Comparison of ENCODE assay signal across 9 cellular contexts in the genomic region with DNA sequence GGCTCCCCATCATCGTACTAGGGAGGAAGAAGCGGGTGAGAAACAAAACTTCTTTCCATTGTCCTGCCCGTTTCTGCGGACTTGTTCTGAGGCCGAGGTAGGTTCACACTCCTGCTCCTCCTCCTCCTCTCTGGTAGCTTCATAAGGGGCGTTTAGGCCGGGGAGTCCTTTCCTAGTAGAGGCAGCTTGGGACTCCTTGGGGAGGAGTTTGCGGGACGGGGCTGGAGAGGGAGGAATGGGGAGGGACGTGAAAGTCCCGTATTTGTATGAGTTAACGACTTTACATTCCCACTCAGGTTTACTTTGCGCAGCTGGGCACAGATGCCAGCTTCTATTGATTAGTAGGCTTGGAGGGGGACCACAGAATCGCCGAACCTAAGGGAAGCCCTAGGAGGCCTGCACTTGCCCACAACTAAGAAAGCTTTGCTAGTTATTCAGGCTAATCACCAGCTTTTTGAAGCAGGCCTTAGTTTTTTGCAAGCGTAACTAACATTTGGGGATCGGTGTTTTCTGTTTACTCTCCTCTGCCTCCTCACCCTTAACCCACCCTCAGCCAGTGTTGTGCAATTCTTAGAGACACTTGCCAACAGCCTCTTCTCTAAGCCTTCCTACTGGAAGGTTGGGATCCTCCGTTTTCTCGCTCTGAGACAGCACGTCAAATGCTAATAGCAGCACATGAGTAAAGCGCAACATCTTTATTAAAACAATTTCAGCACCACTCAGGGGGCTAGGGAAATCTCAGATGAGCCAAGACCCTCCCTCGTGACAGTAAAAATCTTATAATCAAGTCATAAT. TPM values are rescaled to one million over a fixed set of nuclear protein-coding genes. Genes with fewer than 3 reads are reported as not detected.
DNase-seq lines count a peak whose midpoint lies in the region; ATAC-seq and TF ChIP-seq lines count a peak whose summit lies in the region.
"Had no signal": no experiment of that assay in that cellular context is flagged by ENCODE, and none has a peak within 500 bp of the region (broad histone marks: within the 10 kb centered on the region; RNA-seq: fewer than 3 reads in every experiment).

No MANE protein-coding gene starts in this region.

- DNase-seq in Karpas-422 (no peak), choroid plexus epithelial cell (ENCODE audit: low read depth) (peak; percentile 52), mesenchymal stem cell (peak; percentile 70), aorta (peak in 1 of 2 donors; percentile 66), NAMALWA (ENCODE audit: low spot score) (no peak)
- no peak for DNase-seq in activated naive CD4-positive, alpha-beta T cell treated with Interleukin-2 at 50 U/mL for 16 hours
- DNase-seq in CD4-positive, alpha-beta T cell, result no peak

- no peak overlapping the region for H3K23ac ChIP-seq in mesenchymal stem cell (ENCODE audit: low read length in 2 of 2)

- peaks cover 4% of the 10 kb centered on the region for H3K36me3 Mint-ChIP-seq in CD4-positive, alpha-beta T cell (ENCODE audit: low read depth)
- H3K36me3 Mint-ChIP-seq: IgD-negative memory B cell had no signal

- H2AFZ ChIP-seq in Karpas-422 (ENCODE audit: low read length) (peak overlapping the region; percentile 76), mesenchymal stem cell (ENCODE audit: low read depth, low read length) (peak overlapping the region; percentile 54)

- no peak for TF ChIP-seq CTCF in choroid plexus epithelial cell (conservative IDR thresholded peaks at IDR 0.05; ENCODE audit: low read depth, low read length)
- no peak for TF ChIP-seq CTCF in CD4-positive, alpha-beta T cell (IDR thresholded peaks at IDR 0.05)

- no peaks in the 10 kb centered on the region for H3K9me3 Mint-ChIP-seq in CD4-positive, alpha-beta T cell
- H3K9me3 Mint-ChIP-seq: IgD-negative memory B cell had no signal

- H3K27me3 Mint-ChIP-seq in CD4-positive, alpha-beta T cell, result peaks cover 7% of the 10 kb centered on the region
- H3K27me3 Mint-ChIP-seq: IgD-negative memory B cell had no signal

- H2BK5ac ChIP-seq in mesenchymal stem cell (ENCODE audit: low read depth, low read length, poor library complexity, severe bottlenecking), result no peak overlapping the region

- H4K8ac ChIP-seq in mesenchymal stem cell (ENCODE audit: low read length), result peak overlapping the region; percentile 62

- ATAC-seq in aorta (ENCODE audit: low FRiP score), result no peak
- ATAC-seq in CD4-positive, alpha-beta T cell (ENCODE audit: poor library complexity), result no peak

- H3K4me3 Mint-ChIP-seq in CD4-positive, alpha-beta T cell, result no peak overlapping the region

- WGBS in mesenchymal stem cell, result 15% methylated on average over 16 of the region's 22 CpGs
- 5 to 6% methylated on average over 22 of the region's 22 CpGs for WGBS in aorta, 2 donors

- H3K4me2 ChIP-seq in BLaER1 treated with 17β-estradiol and CSF1 and Interleukin-3, amounts not matched to agents 10 nM and 100 nM, result peak overlapping the region; percentile 87 to 99 (median 95)
- H3K4me2 ChIP-seq in Karpas-422 (ENCODE audit: low read depth, low read length, poor library complexity, severe bottlenecking), result peak overlapping the region; percentile 93
- H3K4me2 ChIP-seq in mesenchymal stem cell (ENCODE audit: low read length, poor library complexity, severe bottlenecking), result peak overlapping the region; percentile 83

- H3K9me3 ChIP-seq in BLaER1 treated with 17β-estradiol and CSF1 and Interleukin-3, amounts not matched to agents 10 nM and 100 nM (replicated peaks in 1 of 11), result no peaks in the 10 kb centered on the region
- H3K9me3 ChIP-seq in Karpas-422 (ENCODE audit: low read length), result no peaks in the 10 kb centered on the region
- H3K9me3 ChIP-seq in mesenchymal stem cell (ENCODE audit: control insufficient read depth, low read length), result no peaks in the 10 kb centered on the region
- no peaks in the 10 kb centered on the region for H3K9me3 ChIP-seq in aorta (ENCODE audit: control insufficient read depth, low read length)
- H3K9me3 ChIP-seq in CD4-positive, alpha-beta T cell (ENCODE audit: control insufficient read depth, low read length), result no peaks in the 10 kb centered on the region

- H2BK12ac ChIP-seq in mesenchymal stem cell (ENCODE audit: low read length in 2 of 2), result peak overlapping the region in 1 of 2 experiments; percentile 29

- H3K4me1 Mint-ChIP-seq in CD4-positive, alpha-beta T cell (ENCODE audit: low read depth), result peaks cover 5% of the 10 kb centered on the region

- H3K79me1 ChIP-seq in mesenchymal stem cell (replicated peaks; ENCODE audit: low read length, poor library complexity, severe bottlenecking), result peaks cover 6% of the 10 kb centered on the region

- H3K4ac ChIP-seq in mesenchymal stem cell (ENCODE audit: low read depth in 1 of 2, low read length in 2 of 2), result peak overlapping the region in 1 of 2 experiments; percentile 78

- no peaks in the 10 kb centered on the region for H3K36me3 ChIP-seq in BLaER1 treated with 17β-estradiol and CSF1 and Interleukin-3, amounts not matched to agents 10 nM and 100 nM
- H3K36me3 ChIP-seq in Karpas-422 (ENCODE audit: insufficient read depth, low read length) (no peaks in the 10 kb centered on the region), mesenchymal stem cell (ENCODE audit: control insufficient read depth in 1 of 2, insufficient read depth in 2 of 2, low read depth in 1 of 2, low read length in 2 of 2) (no peaks in the 10 kb centered on the region), aorta (ENCODE audit: control insufficient read depth in 1 of 2, insufficient read depth in 2 of 2, low read length in 1 of 2) (peaks cover 0 to 3% of the 10 kb centered on the region in 2 donors)

- H3K4me3 ChIP-seq in BLaER1 treated with 17β-estradiol and CSF1 and Interleukin-3, amounts not matched to agents 10 nM and 100 nM, result peak overlapping the region; percentile 69 to 84 (median 77)
- peak overlapping the region; percentile 78 for H3K4me3 ChIP-seq in Karpas-422 (ENCODE audit: low read length)
- peak overlapping the region; percentile 88 for H3K4me3 ChIP-seq in choroid plexus epithelial cell (ENCODE audit: low read depth, low read length)
- peak overlapping the region; percentile 73 to 93 for H3K4me3 ChIP-seq in mesenchymal stem cell (ENCODE audit: insufficient read depth in 1 of 2, low read depth in 1 of 2, low read length in 2 of 2)
- peak overlapping the region; percentile 60 to 89 for H3K4me3 ChIP-seq in aorta (ENCODE audit: low read length in 2 of 2)

- H3K9ac ChIP-seq in BLaER1 treated with 17β-estradiol and CSF1 and Interleukin-3, amounts not matched to agents 10 nM and 100 nM, result peak overlapping the region; percentile 87 to 96 (median 93)
- H3K9ac ChIP-seq in Karpas-422 (ENCODE audit: low read length) (peak overlapping the region; percentile 85), mesenchymal stem cell (ENCODE audit: low read length) (peak overlapping the region; percentile 100)

- peak overlapping the region; percentile 67 to 84 for H3K18ac ChIP-seq in mesenchymal stem cell (ENCODE audit: low read depth in 1 of 2, low read length in 2 of 2)

- no peak overlapping the region for H4K91ac ChIP-seq in mesenchymal stem cell (ENCODE audit: low read length)

- POLR2A ChIA-PET in CD4-positive, alpha-beta T cell (lab: Charles Lee), result interaction anchor here (0.7 to 5.1 kb wide), 11 partner anchors 17 to 353 kb away, joined by 3 to 85 read pairs (median 35); partner anchors contain the start of genes APEX1, NDRG2, OSGEP and PARP2

- no peak overlapping the region for H2AK5ac ChIP-seq in mesenchymal stem cell (ENCODE audit: low read length, severe bottlenecking)

- no peaks in the 10 kb centered on the region for H3K9me2 ChIP-seq in Karpas-422 (replicated peaks; ENCODE audit: insufficient read depth, low read length)

- H2BK120ac ChIP-seq in mesenchymal stem cell (ENCODE audit: low read depth, low read length), result no peak overlapping the region

- peak overlapping the region in 10 of 11 experiments; percentile 86 to 98 (median 94); a peak in 21 of 22 replicates for H3K27ac ChIP-seq in BLaER1 treated with 17β-estradiol and CSF1 and Interleukin-3, amounts not matched to agents 10 nM and 100 nM
- H3K27ac ChIP-seq in Karpas-422 (ENCODE audit: low read length) (no peak overlapping the region), mesenchymal stem cell (ENCODE audit: low read length, poor library complexity, severe bottlenecking) (peak overlapping the region; percentile 49), aorta (ENCODE audit: low read depth in 1 of 2, low read length in 2 of 2) (peak overlapping the region; percentile 7 to 96)
- no peak overlapping the region for H3K27ac ChIP-seq in CD4-positive, alpha-beta T cell (ENCODE audit: low read depth, low read length)

- no peaks in the 10 kb centered on the region for H3K27me3 ChIP-seq in BLaER1 treated with 17β-estradiol and CSF1 and Interleukin-3, amounts not matched to agents 10 nM and 100 nM
- H3K27me3 ChIP-seq in Karpas-422 (ENCODE audit: low read length), result no peaks in the 10 kb centered on the region
- H3K27me3 ChIP-seq in mesenchymal stem cell (ENCODE audit: control insufficient read depth in 1 of 2, insufficient read depth in 1 of 2, low read length in 2 of 2), result no peaks in the 10 kb centered on the region
- H3K27me3 ChIP-seq in aorta (ENCODE audit: control insufficient read depth in 1 of 2, insufficient read depth in 2 of 2, low read length in 1 of 2), result no peaks in the 10 kb centered on the region
- no peaks in the 10 kb centered on the region for H3K27me3 ChIP-seq in CD4-positive, alpha-beta T cell (ENCODE audit: control insufficient read depth, insufficient read depth, low read length)

- CTCF ChIA-PET in CD4-positive, alpha-beta T cell (lab: Charles Lee), result interaction anchor here (0.7 to 3.2 kb wide), 6 partner anchors 54 to 357 kb away, joined by 3 to 14 read pairs (median 4); no protein-coding TSS in a partner anchor

- peaks cover 28 to 39% (median 33%) of the 10 kb centered on the region in 10 experiments for H3K4me1 ChIP-seq in BLaER1 treated with 17β-estradiol and CSF1 and Interleukin-3, amounts not matched to agents 10 nM and 100 nM
- H3K4me1 ChIP-seq in Karpas-422 (ENCODE audit: low read length) (peaks cover 47% of the 10 kb centered on the region), mesenchymal stem cell (ENCODE audit: control insufficient read depth, insufficient read depth, low read depth, low read length) (peaks cover 2% of the 10 kb centered on the region), aorta (ENCODE audit: control insufficient read depth in 1 of 2, insufficient read depth in 2 of 2, low read length in 2 of 2) (peaks cover 0 to 2% of the 10 kb centered on the region in 2 donors)

- H2BK15ac ChIP-seq in mesenchymal stem cell (ENCODE audit: low read depth, poor library complexity, severe bottlenecking), result no peak overlapping the region

- intact Hi-C loops in aorta (cut with DNase I), result loop anchor here (1.0 to 10.0 kb wide), 9 partner anchors 53 to 358 kb away; partner anchors contain the start of genes PIP4P1 (in 2 of the 2), METTL17 (in 1 of the 2) and PARP2 (in 1 of the 2)
- intact Hi-C loops in CD4-positive, alpha-beta T cell (cut with DNase I, micrococcal nuclease), result loop anchor here (1.0 to 5.0 kb wide), 6 partner anchors 53 to 343 kb away; partner anchors contain the start of genes OSGEP (in 1 of the 2), PARP2 (in 1 of the 2), PIP4P1 (in 1 of the 2) and TEP1 (in 1 of the 2)

- H3K14ac ChIP-seq in mesenchymal stem cell (ENCODE audit: low read length in 2 of 2), result peak overlapping the region in 1 of 2 experiments; percentile 53

- no peaks in the 10 kb centered on the region for H3K79me2 ChIP-seq in Karpas-422 (ENCODE audit: low read length)

- no peaks in the 10 kb centered on the region for H4K20me1 ChIP-seq in BLaER1 treated with 17β-estradiol and CSF1 and Interleukin-3, amounts not matched to agents 10 nM and 100 nM
- H4K20me1 ChIP-seq in Karpas-422 (ENCODE audit: insufficient read depth, low read depth, low read length), result no peaks in the 10 kb centered on the region

- H3K27ac Mint-ChIP-seq in CD4-positive, alpha-beta T cell, result no peak overlapping the region
- H3K27ac Mint-ChIP-seq: IgD-negative memory B cell had no signal

RNA-seq across cellular contexts. Expression of gene RNASE4, which starts 0.5 kb away (rescaled TPM):
- 0.48 and 0.54 TPM in 2 replicates for total RNA-seq in Karpas-422 (2014; rRNA removed; shearing (Covaris generic); ENCODE audit: low replicate concordance)
- 13.8 TPM for polyA plus RNA-seq in mesenchymal stem cell (2013, experiment 1 of 2)
- 15.4 TPM for polyA plus RNA-seq in mesenchymal stem cell (2013, experiment 2 of 2)
- 10 to 100 TPM; 37.4 to 71.8 TPM for total RNA-seq in aorta
- polyA plus RNA-seq in aorta, result 10 to 100 TPM; 39.3 to 85.1 TPM
- under 1 TPM; 0.11 to 0.38 TPM for total RNA-seq in CD4-positive, alpha-beta T cell

RNA-seq across cellular contexts. Expression of gene ANG, which starts 3.7 kb away (rescaled TPM):
- 0.32 and 1.9 TPM in 2 replicates for total RNA-seq in Karpas-422 (2014; rRNA removed; shearing (Covaris generic); ENCODE audit: low replicate concordance)
- 5.0 TPM for polyA plus RNA-seq in mesenchymal stem cell (2013, experiment 1 of 2)
- 5.8 TPM for polyA plus RNA-seq in mesenchymal stem cell (2013, experiment 2 of 2)
- 10 to 100 TPM; 19.7 to 22.1 TPM for total RNA-seq in aorta
- 10 to 100 TPM; 20.8 to 30.3 TPM for polyA plus RNA-seq in aorta
- total RNA-seq in CD4-positive, alpha-beta T cell, result under 1 TPM; 0.27 to 0.92 TPM

RNA-seq across cellular contexts. Expression of gene OR6S1, which starts 43.4 kb away (rescaled TPM):
- not detected in 2 replicates for total RNA-seq in Karpas-422 (2014; rRNA removed; shearing (Covaris generic); ENCODE audit: low replicate concordance)
- polyA plus RNA-seq in mesenchymal stem cell (2013, experiment 1 of 2), result not detected
- not detected for polyA plus RNA-seq in mesenchymal stem cell (2013, experiment 2 of 2)
- not detected for total RNA-seq in aorta
- not detected for polyA plus RNA-seq in aorta
- not detected for total RNA-seq in CD4-positive, alpha-beta T cell
- polyA plus RNA-seq: IgD-negative memory B cell had no signal

Comparison
In these comparisons a context has a peak if more than half of its experiments do, and no peak if none do; other contexts are left out.
1. H3K27ac ChIP-seq: peak in BLaER1 treated with 17β-estradiol and CSF1 and Interleukin-3, amounts not matched to agents 10 nM and 100 nM (10 of 11), mesenchymal stem cell (single experiment) and aorta (2 of 2); none in Karpas-422 (single experiment) and CD4-positive, alpha-beta T cell (single experiment).
2. DNase-seq: peak in choroid plexus epithelial cell (single experiment) and mesenchymal stem cell (single experiment); none in Karpas-422 (single experiment), NAMALWA (single experiment), activated naive CD4-positive, alpha-beta T cell treated with Interleukin-2 at 50 U/mL for 16 hours (single experiment) and CD4-positive, alpha-beta T cell (0 of 10).
3. RNA of gene RNASE4, which starts 0.5 kb away (total RNA-seq): 37.4 to 71.8 TPM in aorta; 0.48 to 0.54 TPM in Karpas-422 and 0.11 to 0.38 TPM in CD4-positive, alpha-beta T cell; every median in the first group is over 10 times any median in the second.
4. Peak in every context shown above with its lines, with median percentiles within 50 percentile points of each other: H3K4me2 ChIP-seq, H3K4me3 ChIP-seq and H3K9ac ChIP-seq.